1 cellular context compared by ENCODE assay signal in genomic region chr10:31948021-31948420, GRCh38.
TF ChIP-seq lines count a peak whose summit lies in the region.

No MANE protein-coding gene starts in this region.

TF ChIP-seq in HCT116, 20 proteins besides CTCF, POLR2A, EP300 and RAD21:
- TF ChIP-seq CEBPB (IDR thresholded peaks at IDR 0.05; ENCODE audit: low read depth): no peak
- peak; percentile 54; the same call in 1 of the 2 replicates for TF ChIP-seq SIN3A (IDR thresholded peaks at IDR 0.05; ENCODE audit: low read depth)
- TF ChIP-seq JUND (IDR thresholded peaks at IDR 0.05): no peak
